1 cellular context compared by ENCODE assay signal in the genomic region with DNA sequence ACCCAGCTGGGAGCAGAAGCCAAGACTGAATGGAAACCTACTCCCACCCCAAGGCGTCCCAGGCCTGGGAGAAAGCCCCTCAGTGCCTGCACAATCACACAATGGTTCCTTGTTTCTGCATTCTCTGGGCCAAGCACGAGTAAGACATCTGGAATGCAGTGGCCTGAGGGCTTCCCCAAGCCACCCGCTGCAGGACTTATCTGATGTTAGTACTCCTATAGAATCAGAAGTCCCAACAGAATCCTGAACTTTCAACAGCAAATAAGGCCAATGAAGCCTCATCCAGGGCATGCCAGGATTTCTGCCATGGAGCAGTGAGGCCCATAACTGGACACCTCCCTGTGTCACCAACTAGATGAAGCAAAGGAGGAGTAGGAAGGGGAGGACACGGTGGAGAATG.
TF ChIP-seq lines count a peak whose summit lies in the region.

No MANE protein-coding gene starts in this region.

TF ChIP-seq in HepG2, 621 proteins besides CTCF, POLR2A, EP300 and RAD21 (continued from another document):
- TF ChIP-seq, protein P1, sequence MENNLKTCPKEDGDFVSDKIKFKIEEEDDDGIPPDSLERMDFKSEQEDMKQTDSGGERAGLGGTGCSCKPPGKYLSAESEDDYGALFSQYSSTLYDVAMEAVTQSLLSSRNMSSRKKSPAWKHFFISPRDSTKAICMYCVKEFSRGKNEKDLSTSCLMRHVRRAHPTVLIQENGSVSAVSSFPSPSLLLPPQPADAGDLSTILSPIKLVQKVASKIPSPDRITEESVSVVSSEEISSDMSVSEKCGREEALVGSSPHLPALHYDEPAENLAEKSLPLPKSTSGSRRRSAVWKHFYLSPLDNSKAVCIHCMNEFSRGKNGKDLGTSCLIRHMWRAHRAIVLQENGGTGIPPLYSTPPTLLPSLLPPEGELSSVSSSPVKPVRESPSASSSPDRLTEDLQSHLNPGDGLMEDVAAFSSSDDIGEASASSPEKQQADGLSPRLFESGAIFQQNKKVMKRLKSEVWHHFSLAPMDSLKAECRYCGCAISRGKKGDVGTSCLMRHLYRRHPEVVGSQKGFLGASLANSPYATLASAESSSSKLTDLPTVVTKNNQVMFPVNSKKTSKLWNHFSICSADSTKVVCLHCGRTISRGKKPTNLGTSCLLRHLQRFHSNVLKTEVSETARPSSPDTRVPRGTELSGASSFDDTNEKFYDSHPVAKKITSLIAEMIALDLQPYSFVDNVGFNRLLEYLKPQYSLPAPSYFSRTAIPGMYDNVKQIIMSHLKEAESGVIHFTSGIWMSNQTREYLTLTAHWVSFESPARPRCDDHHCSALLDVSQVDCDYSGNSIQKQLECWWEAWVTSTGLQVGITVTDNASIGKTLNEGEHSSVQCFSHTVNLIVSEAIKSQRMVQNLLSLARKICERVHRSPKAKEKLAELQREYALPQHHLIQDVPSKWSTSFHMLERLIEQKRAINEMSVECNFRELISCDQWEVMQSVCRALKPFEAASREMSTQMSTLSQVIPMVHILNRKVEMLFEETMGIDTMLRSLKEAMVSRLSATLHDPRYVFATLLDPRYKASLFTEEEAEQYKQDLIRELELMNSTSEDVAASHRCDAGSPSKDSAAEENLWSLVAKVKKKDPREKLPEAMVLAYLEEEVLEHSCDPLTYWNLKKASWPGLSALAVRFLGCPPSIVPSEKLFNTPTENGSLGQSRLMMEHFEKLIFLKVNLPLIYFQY (CRISPR knock-in tag; IDR thresholded peaks at IDR 0.05; ENCODE audit: borderline replicate concordance), result 0 out of 2 replicates have a peak, but pooled peaks have one; percentile 27
- no peak for TF ChIP-seq FOXA1 (IDR thresholded peaks at IDR 0.05)
- peak; percentile 40; the same call in 1 of the 2 replicates for TF ChIP-seq FOXA1 (CRISPR knock-in tag; IDR thresholded peaks at IDR 0.05)
- TF ChIP-seq SMAD3 (CRISPR knock-in tag; IDR thresholded peaks at IDR 0.05), result 0 out of 2 replicates have a peak, but pooled peaks have one; percentile 29
- TF ChIP-seq PCBP1 (IDR thresholded peaks at IDR 0.05; ENCODE audit: borderline replicate concordance, low read depth, low read length), result no peak
- peak; percentile 46; the same call in 1 of the 2 replicates for TF ChIP-seq RXRA (CRISPR knock-in tag; IDR thresholded peaks at IDR 0.05)
- 0 out of 2 replicates have a peak, but pooled peaks have one; percentile 22 for TF ChIP-seq RARA (CRISPR knock-in tag; IDR thresholded peaks at IDR 0.05)
- 0 out of 2 replicates have a peak, but pooled peaks have one; percentile 55 for TF ChIP-seq DNMT3B (CRISPR knock-in tag; conservative IDR thresholded peaks at IDR 0.05)
- peak; percentile 69; the same call in 1 of the 2 replicates for TF ChIP-seq SSRP1 (CRISPR knock-in tag; IDR thresholded peaks at IDR 0.05)
- no peak for TF ChIP-seq POGZ (CRISPR knock-in tag; IDR thresholded peaks at IDR 0.05)
- TF ChIP-seq ZNF644 (CRISPR knock-in tag; IDR thresholded peaks at IDR 0.05; ENCODE audit: low read depth), result peak; percentile 28; the same call in 1 of the 2 replicates
- TF ChIP-seq ARID3A (IDR thresholded peaks at IDR 0.05; ENCODE audit: low read depth, low read length), result 0 out of 2 replicates have a peak, but pooled peaks have one; percentile 19
- peak; percentile 87 for TF ChIP-seq ZBTB7B (CRISPR knock-in tag; IDR thresholded peaks at IDR 0.05)
- TF ChIP-seq ZBTB20 (CRISPR knock-in tag; IDR thresholded peaks at IDR 0.05; ENCODE audit: borderline replicate concordance, low read depth), result peak; percentile 54; the same call in 1 of the 2 replicates
- no peak for TF ChIP-seq GPBP1L1 (CRISPR knock-in tag; IDR thresholded peaks at IDR 0.05)
- TF ChIP-seq AHR (CRISPR knock-in tag; IDR thresholded peaks at IDR 0.05), result no peak
- no peak for TF ChIP-seq SIN3B (IDR thresholded peaks at IDR 0.05; ENCODE audit: low read length)
- peak; percentile 53 for TF ChIP-seq GATAD2A (CRISPR knock-in tag; IDR thresholded peaks at IDR 0.05)
- TF ChIP-seq ATF1 (CRISPR knock-in tag; IDR thresholded peaks at IDR 0.05), result no peak
- TF ChIP-seq ZMAT3 (CRISPR knock-in tag; conservative IDR thresholded peaks at IDR 0.05), result no peak
- TF ChIP-seq HDAC1 (CRISPR knock-in tag; IDR thresholded peaks at IDR 0.05), result 0 out of 2 replicates have a peak, but pooled peaks have one; percentile 13
- no peak for TF ChIP-seq ZNF44 (CRISPR knock-in tag; IDR thresholded peaks at IDR 0.05)
- TF ChIP-seq ATF7 (IDR thresholded peaks at IDR 0.05), result no peak
- TF ChIP-seq ATF7 (CRISPR knock-in tag; IDR thresholded peaks at IDR 0.05), result no peak
- TF ChIP-seq SOX13 (IDR thresholded peaks at IDR 0.05), result no peak
- peak in 1 of 2 experiments; percentile 52; a peak in 1 of 4 replicates for TF ChIP-seq SOX13 (CRISPR knock-in tag; conservative IDR thresholded peaks at IDR 0.05 in 1 of 2, IDR thresholded peaks at IDR 0.05 in 1 of 2)
- TF ChIP-seq HDAC2 (CRISPR knock-in tag; IDR thresholded peaks at IDR 0.05), result peak; percentile 32; the same call in 1 of the 2 replicates
- TF ChIP-seq, protein P2, sequence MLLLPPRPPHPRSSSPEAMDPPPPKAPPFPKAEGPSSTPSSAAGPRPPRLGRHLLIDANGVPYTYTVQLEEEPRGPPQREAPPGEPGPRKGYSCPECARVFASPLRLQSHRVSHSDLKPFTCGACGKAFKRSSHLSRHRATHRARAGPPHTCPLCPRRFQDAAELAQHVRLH (CRISPR knock-in tag; IDR thresholded peaks at IDR 0.05; ENCODE audit: borderline replicate concordance, low read depth), result no peak
- TF ChIP-seq SMYD3 (CRISPR knock-in tag; IDR thresholded peaks at IDR 0.05), result no peak
- no peak for TF ChIP-seq ELF4 (CRISPR knock-in tag; IDR thresholded peaks at IDR 0.05; ENCODE audit: borderline replicate concordance)
- TF ChIP-seq KDM1A (CRISPR knock-in tag; IDR thresholded peaks at IDR 0.05), result 0 out of 2 replicates have a peak, but pooled peaks have one; percentile 14
- TF ChIP-seq ZNF251 (CRISPR knock-in tag; IDR thresholded peaks at IDR 0.05), result no peak
